In the genomic region with DNA sequence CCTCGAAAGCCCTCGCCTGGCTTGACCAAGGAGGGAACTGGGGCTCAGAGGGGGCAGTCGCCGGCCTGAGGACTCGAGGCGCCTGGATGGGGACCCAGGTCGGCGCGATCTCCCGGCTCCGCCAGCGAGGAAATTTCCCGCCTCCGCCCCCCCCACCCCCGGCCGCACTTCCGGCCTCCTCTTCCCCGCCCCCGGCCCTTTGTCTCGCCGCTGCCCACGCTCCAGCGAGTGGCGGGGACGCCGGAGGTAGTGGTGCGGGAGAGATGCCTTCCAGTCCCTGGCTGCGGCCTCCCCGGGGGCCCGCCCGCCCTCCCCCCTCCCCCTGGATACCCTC, we compare ENCODE assay signal across 8 cellular contexts. TPM values are rescaled to one million over a fixed set of nuclear protein-coding genes. Genes with fewer than 3 reads are reported as not detected.
DNase-seq lines count a peak whose midpoint lies in the region; ATAC-seq and TF ChIP-seq lines count a peak whose summit lies in the region.

No MANE protein-coding gene starts in this region.

- H3K4me3 Mint-ChIP-seq in osteocyte (ENCODE audit: unreplicated experiment): peak overlapping the region; percentile 59

- H3K36me3 ChIP-seq in cardiac muscle cell: no peaks in the 10 kb centered on the region
- no peaks in the 10 kb centered on the region for H3K36me3 ChIP-seq in duodenal mucosa (ENCODE audit: control insufficient read depth in 1 of 2, insufficient read depth in 2 of 2, low read length in 2 of 2)

- intact Hi-C loops in Right ventricle myocardium inferior (cut with DNase I): no loop called here

- no peaks in the 10 kb centered on the region for H3K36me3 Mint-ChIP-seq in osteocyte (ENCODE audit: unreplicated experiment)

- H3K27ac Mint-ChIP-seq in osteocyte (ENCODE audit: unreplicated experiment): no peak overlapping the region

- no peak for DNase-seq in cardiac muscle cell (ENCODE audit: low read depth in 1 of 2, low spot score in 1 of 2)
- no peak for DNase-seq in Right ventricle myocardium inferior (ENCODE audit: missing footprints)
- peak; percentile 48 for DNase-seq in NCI-H1092 treated with DMSO at 0.1 percent for 48 hours (lab: John Stamatoyannopoulos, UW)
- DNase-seq in osteocyte (ENCODE audit: extremely low spot score, unreplicated experiment): no peak
- DNase-seq in occipital lobe (lab: John Stamatoyannopoulos, UW): no peak
- no peak for DNase-seq in GM13976 (ENCODE audit: low spot score)
- DNase-seq in activated CD8-positive, alpha-beta memory T cell treated with anti-CD3 and anti-CD28 coated beads, Interleukin-2, amount 50 U/mL, for 4 hours: no peak

- H3K4me1 Mint-ChIP-seq in osteocyte (ENCODE audit: unreplicated experiment): peaks cover 10% of the 10 kb centered on the region

- no peak overlapping the region for H3K27ac ChIP-seq in cardiac muscle cell
- no peak overlapping the region for H3K27ac ChIP-seq in duodenal mucosa (ENCODE audit: low read depth, low read length)

- TF ChIP-seq CTCF in cardiac muscle cell (IDR thresholded peaks at IDR 0.05; ENCODE audit: low read depth, low read length) (no peak), osteocyte (IDR thresholded peaks at IDR 0.05) (no peak), GM13976 (IDR thresholded peaks at IDR 0.05; ENCODE audit: borderline replicate concordance, control extremely low read depth, extremely low read depth, insufficient read depth, missing control alignments) (no peak)

- no peak overlapping the region for H3K9ac ChIP-seq in duodenal mucosa (ENCODE audit: low read depth in 1 of 2, low read length in 2 of 2)

- no peaks in the 10 kb centered on the region for H3K9me3 ChIP-seq in cardiac muscle cell (ENCODE audit: low read depth)
- H3K9me3 ChIP-seq in duodenal mucosa (ENCODE audit: control insufficient read depth in 1 of 2, low read length in 2 of 2): no peaks in the 10 kb centered on the region

- in situ Hi-C loops in GM13976 (cut with MboI; ENCODE audit: low sequenced_read_pairs, unreplicated experiment): no loop called here

- no peak for ATAC-seq in Right ventricle myocardium inferior

- no peaks in the 10 kb centered on the region for H3K27me3 Mint-ChIP-seq in osteocyte (ENCODE audit: unreplicated experiment)

- H3K4me3 ChIP-seq in cardiac muscle cell (peak overlapping the region; percentile 45), duodenal mucosa (ENCODE audit: low read depth in 1 of 2, low read length in 2 of 2) (peak overlapping the region; percentile 50 to 73)

- H3K4me1 ChIP-seq in cardiac muscle cell (ENCODE audit: low read depth) (peaks cover 7% of the 10 kb centered on the region), duodenal mucosa (ENCODE audit: control insufficient read depth in 1 of 2, insufficient read depth in 2 of 2, low read length in 2 of 2) (no peaks in the 10 kb centered on the region)

- no peaks in the 10 kb centered on the region for H3K9me3 Mint-ChIP-seq in osteocyte (ENCODE audit: unreplicated experiment)

- peaks cover 16% of the 10 kb centered on the region for H3K27me3 ChIP-seq in cardiac muscle cell
- peaks cover 19 to 23% of the 10 kb centered on the region in 2 donors for H3K27me3 ChIP-seq in duodenal mucosa (ENCODE audit: control insufficient read depth in 1 of 2, insufficient read depth in 2 of 2, low read length in 2 of 2)

RNA-seq across cellular contexts. Expression of gene GPRIN1, which starts 0.4 kb away (rescaled TPM):
- 0.27 and 0.63 TPM in 2 replicates for total RNA-seq in cardiac muscle cell
- polyA plus RNA-seq in cardiac muscle cell: 0.79 TPM in 2 replicates
- total RNA-seq in Right ventricle myocardium inferior: 0.41 TPM
- 1.6 TPM in 2 replicates for total RNA-seq in osteocyte
- 107 TPM for total RNA-seq in occipital lobe

RNA-seq across cellular contexts. Expression of gene SNCB, which starts 19.9 kb away (rescaled TPM):
- total RNA-seq in cardiac muscle cell (1.6 and 2.4 TPM in 2 replicates), Right ventricle myocardium inferior (not detected), osteocyte (not detected in 2 replicates), occipital lobe (12.6 TPM)
- 0.79 and 3.0 TPM in 2 replicates for polyA plus RNA-seq in cardiac muscle cell

RNA-seq across cellular contexts. Expression of gene EIF4E1B, which starts 20.1 kb away (rescaled TPM):
- total RNA-seq in cardiac muscle cell (not detected in 2 replicates), Right ventricle myocardium inferior (not detected), osteocyte (not detected in 2 replicates), occipital lobe (not detected)
- polyA plus RNA-seq in cardiac muscle cell: not detected in 2 replicates

RNA-seq across cellular contexts. Expression of gene TSPAN17, which starts 36.9 kb away (rescaled TPM):
- 30.2 and 42.6 TPM in 2 replicates for total RNA-seq in cardiac muscle cell
- 32.0 and 32.3 TPM in 2 replicates for polyA plus RNA-seq in cardiac muscle cell
- total RNA-seq in Right ventricle myocardium inferior: 30.0 TPM
- total RNA-seq in osteocyte: 41.8 and 45.5 TPM in 2 replicates
- 27.1 TPM for total RNA-seq in occipital lobe

Comparison
In these comparisons a context has a peak if more than half of its experiments do, and no peak if none do; other contexts are left out.
1. RNA of gene GPRIN1, which starts 0.4 kb away (total RNA-seq): 107 TPM in occipital lobe (single experiment); 1.6 TPM in osteocyte, 0.41 TPM in Right ventricle myocardium inferior (single experiment) and 0.27 to 0.63 TPM in cardiac muscle cell; every median in the first group is over 10 times any median in the second.